ENCODE assay signal across 15 cellular contexts in genomic region chr4:39367166-39367565, GRCh38. TPM values are rescaled to one million over a fixed set of nuclear protein-coding genes. Genes with fewer than 3 reads are reported as not detected.
DNase-seq lines count a peak whose midpoint lies in the region; ATAC-seq and TF ChIP-seq lines count a peak whose summit lies in the region.
"Had no signal": no experiment of that assay in that cellular context is flagged by ENCODE, and none has a peak within 500 bp of the region (broad histone marks: within the 10 kb centered on the region; RNA-seq: fewer than 3 reads in every experiment).

No MANE protein-coding gene starts in this region.

- POLR2A ChIA-PET in Caco-2 (lab: Charles Lee), result interaction anchor here (1.1 to 1.8 kb wide), 6 partner anchors 19 to 92 kb away, joined by 4 to 15 read pairs (median 10); partner anchors contain the start of genes KLB, LIAS and RPL9
- POLR2A ChIA-PET in activated CD8-positive, alpha-beta T cell treated with anti-CD3 and anti-CD28 coated beads, Interleukin-2, amount 10 ng/mL, durations not matched to agents 7 days and 5 days (lab: Charles Lee), result interaction anchor here (1.3 to 3.7 kb wide), 4 partner anchors 10 to 92 kb away, joined by 3 to 63 read pairs (median 14); partner anchors contain the start of genes LIAS and RPL9

- H3K4me3 ChIP-seq in ACC112 (ENCODE audit: low read depth, low read length) (peak overlapping the region; percentile 95), Caco-2 (ENCODE audit: low read depth, low read length) (peak overlapping the region; percentile 88)

- H3K9me3 ChIP-seq in Caco-2, result peaks cover 11% of the 10 kb centered on the region
- H3K9me3 ChIP-seq: sigmoid colon had no signal

- BruUV-seq in Caco-2 (replicated peaks; lab: Mats Ljungman, UMichigan), result no TSS peak

- TF ChIP-seq CTCF in Caco-2 (IDR thresholded peaks at IDR 0.05; ENCODE audit: insufficient read depth in 1 of 2, low read depth in 1 of 2, low read length in 1 of 2, severe bottlenecking in 1 of 2, unreplicated experiment in 1 of 2), result no peak

- ATAC-seq in activated CD8-positive, alpha-beta T cell treated with anti-CD3 and anti-CD28 coated beads, Interleukin-2, amount 10 ng/mL, durations not matched to agents 7 days and 5 days, result no peak
- ATAC-seq in HG03342 (IDR thresholded peaks at IDR 0.05; ENCODE audit: unreplicated experiment) (no peak), GM19351 (IDR thresholded peaks at IDR 0.05; ENCODE audit: unreplicated experiment) (no peak)

- H3K27ac ChIP-seq in ACC112 (ENCODE audit: low read depth, low read length), result no peak overlapping the region

- peaks cover 13% of the 10 kb centered on the region for H3K4me1 Mint-ChIP-seq in Caco-2 (ENCODE audit: low read depth, unreplicated experiment)
- peaks cover 24% of the 10 kb centered on the region for H3K4me1 Mint-ChIP-seq in activated CD8-positive, alpha-beta T cell treated with anti-CD3 and anti-CD28 coated beads, Interleukin-2, amount 10 ng/mL, durations not matched to agents 7 days and 5 days (ENCODE audit: low read depth)

- peaks cover 9% of the 10 kb centered on the region for H3K9me3 Mint-ChIP-seq in Caco-2 (ENCODE audit: unreplicated experiment)
- peaks cover 17% of the 10 kb centered on the region for H3K9me3 Mint-ChIP-seq in activated CD8-positive, alpha-beta T cell treated with anti-CD3 and anti-CD28 coated beads, Interleukin-2, amount 10 ng/mL, durations not matched to agents 7 days and 5 days (ENCODE audit: insufficient read depth)

- no peaks in the 10 kb centered on the region for H3K27me3 ChIP-seq in ACC112 (ENCODE audit: insufficient read depth, low read length)
- no peaks in the 10 kb centered on the region for H3K27me3 ChIP-seq in Caco-2 (replicated peaks; ENCODE audit: control insufficient read depth, insufficient read depth, low read length)
- H3K27me3 ChIP-seq: sigmoid colon had no signal

- H3K36me3 Mint-ChIP-seq in Caco-2 (ENCODE audit: insufficient read depth, unreplicated experiment), result peaks cover 23% of the 10 kb centered on the region
- H3K36me3 Mint-ChIP-seq in activated CD8-positive, alpha-beta T cell treated with anti-CD3 and anti-CD28 coated beads, Interleukin-2, amount 10 ng/mL, durations not matched to agents 7 days and 5 days (ENCODE audit: low read depth), result peaks cover 27% of the 10 kb centered on the region

- H3K27ac Mint-ChIP-seq in Caco-2 (ENCODE audit: unreplicated experiment), result peak overlapping the region; percentile 98
- peak overlapping the region; percentile 95 for H3K27ac Mint-ChIP-seq in activated CD8-positive, alpha-beta T cell treated with anti-CD3 and anti-CD28 coated beads, Interleukin-2, amount 10 ng/mL, durations not matched to agents 7 days and 5 days

- CTCF ChIA-PET in Caco-2 (lab: Charles Lee), result interaction anchor here (0.6 to 1.8 kb wide), 5 partner anchors 9 to 608 kb away, joined by 3 to 10 read pairs (median 3); no protein-coding TSS in a partner anchor
- CTCF ChIA-PET in activated CD8-positive, alpha-beta T cell treated with anti-CD3 and anti-CD28 coated beads, Interleukin-2, amount 10 ng/mL, durations not matched to agents 7 days and 5 days (lab: Charles Lee), result interaction anchor here (1.1 to 1.5 kb wide), 3 partner anchors 14 to 507 kb away, joined by 3 to 6 read pairs (median 3); no protein-coding TSS in a partner anchor

- peaks cover 6% of the 10 kb centered on the region; the same call in 1 of the 2 replicates for H3K36me3 ChIP-seq in ACC112 (ENCODE audit: insufficient read depth, low read length)
- no peaks in the 10 kb centered on the region for H3K36me3 ChIP-seq in Caco-2 (ENCODE audit: control insufficient read depth, insufficient read depth, low read length)
- H3K36me3 ChIP-seq: sigmoid colon had no signal

- no peaks in the 10 kb centered on the region for H3K27me3 Mint-ChIP-seq in Caco-2 (ENCODE audit: insufficient read depth, unreplicated experiment)
- no peaks in the 10 kb centered on the region for H3K27me3 Mint-ChIP-seq in activated CD8-positive, alpha-beta T cell treated with anti-CD3 and anti-CD28 coated beads, Interleukin-2, amount 10 ng/mL, durations not matched to agents 7 days and 5 days (ENCODE audit: low read depth)
- H3K27me3 Mint-ChIP-seq: stimulated activated naive B cell treated with anti-CD40 and anti-IgM and Interleukin-4, amounts not matched to agents 10 μg/mL and 1 μg/mL and 100 μg/mL, for 72 hours had no signal

- peak; percentile 34 to 47 for DNase-seq in Caco-2
- DNase-seq in activated CD8-positive, alpha-beta T cell treated with anti-CD3 and anti-CD28 coated beads, Interleukin-2, amount 10 ng/mL, durations not matched to agents 7 days and 5 days, result no peak
- DNase-seq in kidney tubule cell (ENCODE audit: low spot score), result peak; percentile 55
- no peak for DNase-seq in cortex of kidney (lab: John Stamatoyannopoulos, UW)
- DNase-seq in stimulated activated naive CD4-positive, alpha-beta T cell (lab: John Stamatoyannopoulos, UW), result no peak
- DNase-seq: activated CD8-positive, alpha-beta memory T cell treated with anti-CD3 and anti-CD28 coated beads, Interleukin-2, amount 50 U/mL, for 4 hours; foreskin melanocyte; mucosa of descending colon; NCI-H2171; SIG-M5; sigmoid colon; stimulated activated naive B cell treated with anti-CD40 and anti-IgM and Interleukin-4, amounts not matched to agents 10 μg/mL and 1 μg/mL and 100 μg/mL, for 72 hours had no signal

- peak overlapping the region; percentile 8 for H2AFZ ChIP-seq in ACC112 (ENCODE audit: low read length, unreplicated experiment)

- H3K79me2 ChIP-seq in ACC112 (ENCODE audit: control insufficient read depth, insufficient read depth, low read length, unreplicated experiment), result peaks cover 39% of the 10 kb centered on the region

- peak overlapping the region; percentile 96 for H3K4me3 Mint-ChIP-seq in Caco-2 (ENCODE audit: unreplicated experiment)
- H3K4me3 Mint-ChIP-seq in activated CD8-positive, alpha-beta T cell treated with anti-CD3 and anti-CD28 coated beads, Interleukin-2, amount 10 ng/mL, durations not matched to agents 7 days and 5 days, result no peak overlapping the region

- H3K4me1 ChIP-seq in ACC112 (ENCODE audit: control insufficient read depth, insufficient read depth, low read length, unreplicated experiment), result peaks cover 12% of the 10 kb centered on the region
- H3K4me1 ChIP-seq in Caco-2, result peaks cover 4% of the 10 kb centered on the region; the same call in 1 of the 2 replicates

- intact Hi-C loops in Caco-2 (cut with micrococcal nuclease; ENCODE audit: unreplicated experiment), result loop anchor here (2.0 to 5.0 kb wide), 5 partner anchors 40 to 184 kb away; partner anchors contain the start of genes KLB and WDR19

RNA-seq across cellular contexts. Expression of gene RFC1, which starts 1.0 kb away (rescaled TPM):
- 58.8 and 63.4 TPM in 2 replicates for total RNA-seq in Caco-2 (2022)
- total RNA-seq in activated CD8-positive, alpha-beta T cell treated with anti-CD3 and anti-CD28 coated beads, Interleukin-2, amount 10 ng/mL, durations not matched to agents 7 days and 5 days, result 10 to 100 TPM; 79.6 to 82.2 TPM

RNA-seq across cellular contexts. Expression of gene KLB, which starts 39.6 kb away (rescaled TPM):
- 2.2 TPM in 2 replicates for total RNA-seq in Caco-2 (2022)
- total RNA-seq in activated CD8-positive, alpha-beta T cell treated with anti-CD3 and anti-CD28 coated beads, Interleukin-2, amount 10 ng/mL, durations not matched to agents 7 days and 5 days, result not detected

Comparison
In these comparisons a context has a peak if more than half of its experiments do, and no peak if none do; other contexts are left out.
1. DNase-seq: peak in Caco-2 (2 of 2) and kidney tubule cell (single experiment); none in activated CD8-positive, alpha-beta T cell treated with anti-CD3 and anti-CD28 coated beads, Interleukin-2, amount 10 ng/mL, durations not matched to agents 7 days and 5 days (single experiment), cortex of kidney (single experiment) and stimulated activated naive CD4-positive, alpha-beta T cell (0 of 6).